Comparison of ENCODE assay signal across 15 cellular contexts in the genomic region with DNA sequence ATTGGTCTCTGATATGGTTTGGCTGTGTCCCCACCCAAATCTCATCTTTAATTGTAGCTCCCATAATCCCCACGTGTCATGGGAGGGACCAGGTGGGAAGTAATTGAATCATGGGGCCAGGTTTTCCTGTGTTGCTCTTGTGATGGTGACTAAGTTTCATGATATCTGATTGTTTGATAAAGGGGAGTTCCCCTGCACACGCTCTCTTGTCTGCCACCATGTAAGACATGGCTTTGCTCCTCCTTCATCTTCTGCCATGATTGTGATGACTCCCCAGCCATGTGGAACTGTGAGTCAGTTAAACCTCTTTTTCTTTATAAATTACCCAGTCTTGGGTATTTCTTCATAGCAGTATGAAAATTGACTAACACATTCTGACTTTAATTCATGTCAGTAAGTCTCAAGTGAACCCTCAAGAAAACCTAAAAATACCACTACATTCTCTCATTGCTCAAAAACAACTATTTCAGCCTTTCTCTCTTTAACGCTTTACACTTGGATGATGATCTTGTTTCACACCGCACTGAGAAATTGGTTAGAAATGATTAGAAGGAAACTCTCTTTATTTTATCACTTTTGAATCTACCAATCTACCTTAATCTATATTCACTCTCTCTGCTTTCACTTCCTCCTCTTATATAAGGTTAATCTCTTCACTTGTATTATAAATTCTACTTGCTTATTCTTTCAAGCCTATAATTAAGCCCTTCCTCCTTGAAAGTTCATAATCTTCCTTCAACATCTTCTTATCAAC.
"Had no signal": no experiment of that assay in that cellular context is flagged by ENCODE, and none has a peak within 500 bp of the region (broad histone marks: within the 10 kb centered on the region; RNA-seq: fewer than 3 reads in every experiment).

No MANE protein-coding gene starts in this region.

- ATAC-seq: activated naive CD8-positive, alpha-beta T cell treated with anti-CD3 and anti-CD28 coated beads, Interleukin-2, amount 50 U/mL, for 24 hours; foreskin keratinocyte; psoas muscle; right lobe of liver; WTC11 had no signal

- H3K27ac Mint-ChIP-seq: activated CD4-positive, alpha-beta T cell treated with anti-CD3 and anti-CD28 coated beads, Interleukin-2, amount 10 ng/mL, durations not matched to agents 24 days and 14 days; activated naive CD8-positive, alpha-beta T cell treated with anti-CD3 and anti-CD28 coated beads, Interleukin-2, amount 50 U/mL, for 24 hours; activated T-helper 1 cell treated with anti-CD3 and anti-CD28 coated beads, Interleukin-12 subunit alpha, Interleukin-12 subunit beta, Interleukin-2, Interleukin-4 antibody, amounts not matched to agents 30 ng/mL and 10 ng/mL and 1 ng/mL, durations not matched to agents 14 hours and 24 hours and 36 hours; nephron progenitor cell; WTC11 had no signal

- H3K4me3 Mint-ChIP-seq: activated CD4-positive, alpha-beta T cell treated with anti-CD3 and anti-CD28 coated beads, Interleukin-2, amount 10 ng/mL, durations not matched to agents 24 days and 14 days; activated naive CD8-positive, alpha-beta T cell treated with anti-CD3 and anti-CD28 coated beads, Interleukin-2, amount 50 U/mL, for 24 hours; activated T-helper 1 cell treated with anti-CD3 and anti-CD28 coated beads, Interleukin-12 subunit alpha, Interleukin-12 subunit beta, Interleukin-2, Interleukin-4 antibody, amounts not matched to agents 30 ng/mL and 10 ng/mL and 1 ng/mL, durations not matched to agents 14 hours and 24 hours and 36 hours; nephron progenitor cell; WTC11 had no signal

- DNase-seq: activated CD4-positive, alpha-beta T cell treated with anti-CD3 and anti-CD28 coated beads, Interleukin-2, amount 10 ng/mL, durations not matched to agents 24 days and 14 days; activated CD8-positive, alpha-beta memory T cell treated with anti-CD3 and anti-CD28 coated beads, Interleukin-2, amount 50 U/mL, for 48 hours; activated naive CD4-positive, alpha-beta T cell; activated naive CD8-positive, alpha-beta T cell treated with anti-CD3 and anti-CD28 coated beads, Interleukin-2, amount 50 U/mL, for 24 hours; cerebellar nuclear complex; effector CD8-positive, alpha-beta T cell; foreskin keratinocyte; glutamatergic neuron; hypothalamus; nephron progenitor cell; psoas muscle; right lobe of liver; thyroid gland had no signal

- H3K4me1 Mint-ChIP-seq: activated CD4-positive, alpha-beta T cell treated with anti-CD3 and anti-CD28 coated beads, Interleukin-2, amount 10 ng/mL, durations not matched to agents 24 days and 14 days; nephron progenitor cell; WTC11 had no signal
